ENCODE assay signal across 23 cellular contexts in the genomic region with DNA sequence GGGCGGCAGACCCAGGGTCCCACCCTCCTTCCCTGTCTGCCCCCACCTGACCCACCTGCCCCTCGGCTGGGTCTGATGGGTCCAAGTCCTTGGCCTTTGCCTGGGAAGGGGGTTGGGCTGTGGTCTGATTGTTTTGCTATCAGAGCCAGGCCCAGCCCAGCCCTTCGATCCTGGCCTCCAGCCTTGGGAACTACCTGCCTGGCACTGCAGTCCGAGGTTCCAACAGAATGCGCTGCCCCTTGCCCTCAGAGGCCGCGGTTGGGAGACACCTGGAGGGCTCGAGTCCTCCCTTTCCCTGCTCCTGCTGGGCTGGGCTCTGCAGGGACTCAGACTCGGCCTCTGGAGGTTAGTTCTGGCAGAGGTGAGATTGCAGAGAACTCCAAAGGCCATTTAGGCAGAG. TPM values are rescaled to one million over a fixed set of nuclear protein-coding genes. Genes with fewer than 3 reads are reported as not detected.
A peak's percentile ranks its signal among the peaks of the same experiment; 100 is the strongest.
DNase-seq lines count a peak whose midpoint lies in the region; ATAC-seq and TF ChIP-seq lines count a peak whose summit lies in the region.
"Had no signal": no experiment of that assay in that cellular context is flagged by ENCODE, and none has a peak within 500 bp of the region (broad histone marks: within the 10 kb centered on the region; RNA-seq: fewer than 3 reads in every experiment).

No MANE protein-coding gene starts in this region.

- H3K27me3 ChIP-seq in CD4-positive, CD25-positive, alpha-beta regulatory T cell (ENCODE audit: control insufficient read depth, insufficient read depth, low read length): no peaks in the 10 kb centered on the region
- H3K27me3 ChIP-seq in Peyer's patch (no peaks in the 10 kb centered on the region), neural progenitor cell (peaks cover 12% of the 10 kb centered on the region), colonic mucosa (no peaks in the 10 kb centered on the region)
- H3K27me3 ChIP-seq: BE2C had no signal

- no peaks in the 10 kb centered on the region for H4K20me1 ChIP-seq in neural progenitor cell (ENCODE audit: low read depth)

- no peaks in the 10 kb centered on the region for H3K9me3 Mint-ChIP-seq in CD4-positive, CD25-positive, alpha-beta regulatory T cell
- no peaks in the 10 kb centered on the region for H3K9me3 Mint-ChIP-seq in neural progenitor cell

- peaks cover 13% of the 10 kb centered on the region for H3K4me1 ChIP-seq in CD4-positive, CD25-positive, alpha-beta regulatory T cell (ENCODE audit: control insufficient read depth, insufficient read depth, low read length, poor library complexity, severe bottlenecking)
- H3K4me1 ChIP-seq in Peyer's patch (peaks cover 0 to 19% (median 5%) of the 10 kb centered on the region in 4 donors), neural progenitor cell (peaks cover 26% of the 10 kb centered on the region), colonic mucosa (peaks cover 6% of the 10 kb centered on the region)
- H3K4me1 ChIP-seq: BE2C had no signal

- H3K36me3 Mint-ChIP-seq in CD4-positive, CD25-positive, alpha-beta regulatory T cell: no peaks in the 10 kb centered on the region
- H3K36me3 Mint-ChIP-seq in neural progenitor cell: no peaks in the 10 kb centered on the region

- TF ChIP-seq CTCF in Peyer's patch (IDR thresholded peaks at IDR 0.05) (no peak), neural progenitor cell (IDR thresholded peaks at IDR 0.05) (no peak), colonic mucosa (IDR thresholded peaks at IDR 0.05) (no peak)

- peaks cover 0 to 15% (median 6%) of the 10 kb centered on the region in 4 donors for H3K4me1 Mint-ChIP-seq in CD4-positive, CD25-positive, alpha-beta regulatory T cell
- H3K4me1 Mint-ChIP-seq in neural progenitor cell: peaks cover 9% of the 10 kb centered on the region

- peak overlapping the region; percentile 18 for H3K4me2 ChIP-seq in neural progenitor cell

- H3K4me3 ChIP-seq in CD4-positive, CD25-positive, alpha-beta regulatory T cell (ENCODE audit: low read depth, low read length): no peak overlapping the region
- H3K4me3 ChIP-seq in Peyer's patch (peak overlapping the region in 2 of 4 donors; percentile 24 to 47), neural progenitor cell (no peak overlapping the region), colonic mucosa (no peak overlapping the region)
- H3K4me3 ChIP-seq: MG63 had no signal

- TF ChIP-seq POLR2A in Peyer's patch (IDR thresholded peaks at IDR 0.05): no peak

- H3K27me3 Mint-ChIP-seq in CD4-positive, CD25-positive, alpha-beta regulatory T cell: no peaks in the 10 kb centered on the region
- H3K27me3 Mint-ChIP-seq in neural progenitor cell (ENCODE audit: insufficient read depth, low read depth): peaks cover 5% of the 10 kb centered on the region

- no peaks in the 10 kb centered on the region for H3K79me2 ChIP-seq in neural progenitor cell (ENCODE audit: low read depth)

- no peak overlapping the region for H3K27ac ChIP-seq in CD4-positive, CD25-positive, alpha-beta regulatory T cell (ENCODE audit: insufficient read depth, low read length, poor library complexity, severe bottlenecking)
- peak overlapping the region in 3 of 4 donors; percentile 64 to 79 (median 78) for H3K27ac ChIP-seq in Peyer's patch
- no peak overlapping the region for H3K27ac ChIP-seq in neural progenitor cell
- no peak overlapping the region for H3K27ac ChIP-seq in colonic mucosa

- no peak for DNase-seq in CD4-positive, CD25-positive, alpha-beta regulatory T cell
- DNase-seq in Peyer's patch (peak in 2 of 3 donors; percentile 79 to 90), left lobe of liver (ENCODE audit: low spot score) (peak; percentile 82), neural progenitor cell (ENCODE audit: low spot score) (peak; percentile 13), colonic mucosa (no peak)
- DNase-seq: 8988T, ACHN, BE2C, IMR-90, KG1, MG63, NCI-H1105 treated with DMSO at 0.1 percent for 48 hours, NCI-H1694, NCI-H2029 treated with DMSO at 0.1 percent for 48 hours, NCI-H446 treated with DMSO at 0.1 percent for 48 hours, NCI-H526, NCI-H82, SHP77 treated with DMSO at 0.1 percent for 48 hours had no signal

- H3K4me3 Mint-ChIP-seq in CD4-positive, CD25-positive, alpha-beta regulatory T cell: no peak overlapping the region
- H3K4me3 Mint-ChIP-seq in neural progenitor cell: no peak overlapping the region

- no peak for ATAC-seq in CD4-positive, CD25-positive, alpha-beta regulatory T cell (ENCODE audit: low read depth in 2 of 2)
- ATAC-seq in left lobe of liver: peak; percentile 89
- no peak for ATAC-seq in HG02852 (IDR thresholded peaks at IDR 0.05; ENCODE audit: unreplicated experiment)
- ATAC-seq in GM18502 (IDR thresholded peaks at IDR 0.05; ENCODE audit: poor library complexity, unreplicated experiment): no peak
- ATAC-seq in HG02623 (IDR thresholded peaks at IDR 0.05; ENCODE audit: unreplicated experiment): no peak
- ATAC-seq: Panc1 had no signal

- no peak overlapping the region for H3K9ac ChIP-seq in neural progenitor cell
- H3K9ac ChIP-seq in colonic mucosa (ENCODE audit: low read depth in 2 of 2, low read length in 2 of 2): no peak overlapping the region

- H3K27ac Mint-ChIP-seq in CD4-positive, CD25-positive, alpha-beta regulatory T cell: peak overlapping the region in 2 of 3 donors; percentile 68 to 74
- H3K27ac Mint-ChIP-seq in neural progenitor cell: no peak overlapping the region

- H3K36me3 ChIP-seq in CD4-positive, CD25-positive, alpha-beta regulatory T cell (ENCODE audit: control insufficient read depth, insufficient read depth, low read length): no peaks in the 10 kb centered on the region
- peaks cover 0 to under 1% (median 0%) of the 10 kb centered on the region in 3 donors for H3K36me3 ChIP-seq in Peyer's patch
- H3K36me3 ChIP-seq in neural progenitor cell: no peaks in the 10 kb centered on the region
- H3K36me3 ChIP-seq in colonic mucosa: no peaks in the 10 kb centered on the region
- H3K36me3 ChIP-seq: BE2C, MG63 had no signal

- intact Hi-C loops in colonic mucosa (cut with DNase I): no loop called here

- no peaks in the 10 kb centered on the region for H3K9me3 ChIP-seq in CD4-positive, CD25-positive, alpha-beta regulatory T cell (ENCODE audit: control insufficient read depth in 2 of 2, low read length in 2 of 2)
- H3K9me3 ChIP-seq in Peyer's patch (no peaks in the 10 kb centered on the region), neural progenitor cell (ENCODE audit: low read depth) (no peaks in the 10 kb centered on the region), colonic mucosa (no peaks in the 10 kb centered on the region)
- H3K9me3 ChIP-seq: BE2C had no signal

- no peak overlapping the region for H2AFZ ChIP-seq in neural progenitor cell (replicated peaks)

- H3F3A ChIP-seq in neural progenitor cell (ENCODE audit: low read depth): peaks cover 35% of the 10 kb centered on the region

RNA-seq across cellular contexts. Expression of a gene that starts 1.6 kb away (rescaled TPM):
- total RNA-seq in CD4-positive, CD25-positive, alpha-beta regulatory T cell: not detected
- under 1 TPM in 1 of 4 donors, not detected in 3; 0.48 TPM for polyA plus RNA-seq in CD4-positive, CD25-positive, alpha-beta regulatory T cell
- total RNA-seq in Peyer's patch (100 to 1,000 TPM in 2 of 4 donors, 10 to 100 TPM in 1, 1 to 10 TPM in 1; 5.8 to 286 (median 121) TPM), left lobe of liver (0.30 TPM), neural progenitor cell (ENCODE audit: low replicate concordance) (1.2 TPM in 1 of 2 replicates, not detected in the other), colonic mucosa (not detected)
- total RNA-seq: H4, IMR-90 had no signal
- polyA plus RNA-seq: IMR-90 had no signal

RNA-seq across cellular contexts. Expression of a gene that starts 48.7 kb away (rescaled TPM):
- 39.6 TPM for total RNA-seq in CD4-positive, CD25-positive, alpha-beta regulatory T cell
- polyA plus RNA-seq in CD4-positive, CD25-positive, alpha-beta regulatory T cell: 10 to 100 TPM; 48.0 to 52.0 (median 49.2) TPM
- total RNA-seq in Peyer's patch (10 to 100 TPM; 21.0 to 41.7 (median 25.9) TPM), left lobe of liver (28.6 TPM), neural progenitor cell (ENCODE audit: low replicate concordance) (108 TPM in 2 replicates), colonic mucosa (100 to 1,000 TPM in 1 of 2 donors, 10 to 100 TPM in 1; 65.8 to 116 TPM)

Comparison
In these comparisons a context has a peak if more than half of its experiments do, and no peak if none do; other contexts are left out.
1. DNase-seq: peak in Peyer's patch (2 of 3), left lobe of liver (single experiment) and neural progenitor cell (single experiment); none in CD4-positive, CD25-positive, alpha-beta regulatory T cell (0 of 3) and colonic mucosa (single experiment).
2. H3K27ac ChIP-seq: peak in Peyer's patch (3 of 4); none in CD4-positive, CD25-positive, alpha-beta regulatory T cell (single experiment), neural progenitor cell (single experiment) and colonic mucosa (single experiment).